In the genomic region with DNA sequence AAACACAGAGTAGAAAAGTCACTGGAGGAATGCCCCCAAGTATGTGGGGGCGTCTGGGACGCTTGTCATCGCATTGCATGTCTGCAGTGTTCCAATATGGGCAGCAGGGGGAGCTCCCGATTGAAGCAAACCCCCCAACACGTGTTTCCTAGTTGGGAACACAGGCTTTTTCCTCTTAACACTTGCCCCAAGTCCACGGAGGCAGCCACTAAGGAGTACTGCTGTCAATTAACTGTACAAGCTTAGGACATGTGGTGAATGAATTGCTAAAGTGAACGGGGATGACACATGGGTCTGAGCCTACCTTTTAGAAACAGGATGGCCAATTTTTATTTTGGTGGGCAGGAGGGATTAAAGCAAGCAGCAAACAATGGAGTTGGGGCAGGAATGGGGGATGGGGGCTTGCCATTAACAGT, we compare ENCODE assay signal across 8 cellular contexts. TPM values are rescaled to one million over a fixed set of nuclear protein-coding genes. Genes with fewer than 3 reads are reported as not detected.
DNase-seq lines count a peak whose midpoint lies in the region; ATAC-seq, FAIRE-seq and TF ChIP-seq lines count a peak whose summit lies in the region.

No MANE protein-coding gene starts in this region.

- no peaks in the 10 kb centered on the region for H3K9me3 ChIP-seq in breast epithelium
- H3K9me3 ChIP-seq in left lung, result no peaks in the 10 kb centered on the region

- FAIRE-seq in GM18507 (lab: Jason Lieb, UNC), result peak; percentile 75

- H3K27me3 Mint-ChIP-seq in Calu3 (ENCODE audit: unreplicated experiment) (peaks cover 50% of the 10 kb centered on the region), immature natural killer cell (ENCODE audit: low read depth in 3 of 3) (peaks cover 4 to 18% (median 17%) of the 10 kb centered on the region in 3 donors)

- H3K4me1 Mint-ChIP-seq in Calu3 (ENCODE audit: low read depth, unreplicated experiment), result peaks cover 8% of the 10 kb centered on the region
- peaks cover 3 to 9% of the 10 kb centered on the region in 2 donors for H3K4me1 Mint-ChIP-seq in immature natural killer cell

- peaks cover 0 to 6% of the 10 kb centered on the region in 2 donors for H3K4me1 ChIP-seq in breast epithelium
- H3K4me1 ChIP-seq in left lung, result peaks cover 0 to 28% of the 10 kb centered on the region in 2 donors

- H3K4me3 Mint-ChIP-seq in Calu3 (ENCODE audit: low read depth, unreplicated experiment), result no peak overlapping the region
- no peak overlapping the region for H3K4me3 Mint-ChIP-seq in immature natural killer cell

- peaks cover 4% of the 10 kb centered on the region for H3K36me3 Mint-ChIP-seq in Calu3 (ENCODE audit: insufficient read depth, unreplicated experiment)
- H3K36me3 Mint-ChIP-seq in immature natural killer cell, result peaks cover 0 to 2% (median 0%) of the 10 kb centered on the region in 3 donors

- H3K27ac ChIP-seq in breast epithelium, result no peak overlapping the region
- H3K27ac ChIP-seq in left lung, result no peak overlapping the region

- DNase-seq in Calu3 (peak; percentile 55), GM18507 (ENCODE audit: extremely low spot score, insufficient read length, low read depth) (no peak), NCI-H526 treated with DMSO at 0.1 percent for 48 hours (lab: John Stamatoyannopoulos, UW) (peak; percentile 9), breast epithelium (ENCODE audit: low spot score in 2 of 2) (no peak), left lung (peak; percentile 31 to 46), immature natural killer cell (no peak), GM19238 (ENCODE audit: insufficient read length, low spot score) (no peak)

- intact Hi-C loops in Calu3 (cut with micrococcal nuclease; ENCODE audit: unreplicated experiment), result loop anchor here (1.0 to 10.0 kb wide), 3 partner anchors 1030 to 1864 kb away; no protein-coding TSS in a partner anchor
- intact Hi-C loops in breast epithelium (cut with DNase I; ENCODE audit: low total_unique reads), result no loop called here
- intact Hi-C loops in left lung (cut with DNase I), result no loop called here

- peaks cover 0 to 29% of the 10 kb centered on the region in 2 donors for H3K27me3 ChIP-seq in breast epithelium
- H3K27me3 ChIP-seq in left lung, result peaks cover 26 to 63% of the 10 kb centered on the region in 2 donors

- CTCF ChIA-PET in Calu3 (lab: Charles Lee), result interaction anchor here (0.8 to 1.0 kb wide), 3 partner anchors 24 to 1864 kb away, joined by 3 to 5 read pairs (median 4); no protein-coding TSS in a partner anchor

- TF ChIP-seq CTCF in Calu3 (IDR thresholded peaks at IDR 0.05; ENCODE audit: unreplicated experiment) (peak; percentile 81), breast epithelium (IDR thresholded peaks at IDR 0.05) (peak in 2 of 3 donors; percentile 42 to 46), left lung (IDR thresholded peaks at IDR 0.05) (peak; percentile 64 to 65)

- TF ChIP-seq POLR2A in breast epithelium (IDR thresholded peaks at IDR 0.05), result no peak

- no peak overlapping the region for H3K4me3 ChIP-seq in breast epithelium
- H3K4me3 ChIP-seq in left lung, result no peak overlapping the region

- ATAC-seq in HG02981 (IDR thresholded peaks at IDR 0.05; ENCODE audit: unreplicated experiment) (peak; percentile 53), left lung (peak; percentile 66)

- H3K27ac Mint-ChIP-seq in Calu3 (ENCODE audit: unreplicated experiment) (no peak overlapping the region), immature natural killer cell (no peak overlapping the region)

- H3K36me3 ChIP-seq in breast epithelium (no peaks in the 10 kb centered on the region), left lung (no peaks in the 10 kb centered on the region)

- no peaks in the 10 kb centered on the region for H3K9me3 Mint-ChIP-seq in Calu3 (ENCODE audit: low read depth, unreplicated experiment)
- peaks cover 0 to 29% (median 3%) of the 10 kb centered on the region in 6 donors for H3K9me3 Mint-ChIP-seq in immature natural killer cell

- BruUV-seq in Calu3 (replicated peaks; lab: Mats Ljungman, UMichigan), result no TSS peak

RNA-seq across cellular contexts. Expression of a gene that starts 2.2 kb away (rescaled TPM):
- total RNA-seq in Calu3 (2022), result not detected in 2 replicates
- total RNA-seq in breast epithelium, result 10 to 100 TPM in 1 of 3 donors, 1 to 10 TPM in 1, under 1 TPM in 1; 0.33 to 10.7 (median 2.5) TPM
- total RNA-seq in left lung, result 1 to 10 TPM in 1 of 2 donors, under 1 TPM in 1; 0.50 to 1.7 TPM
- not detected for polyA plus RNA-seq in immature natural killer cell

Comparison
In these comparisons a context has a peak if more than half of its experiments do, and no peak if none do; other contexts are left out.
1. DNase-seq: peak in Calu3 (single experiment), NCI-H526 treated with DMSO at 0.1 percent for 48 hours (single experiment) and left lung (2 of 2); none in GM18507 (single experiment), breast epithelium (0 of 2), immature natural killer cell (0 of 3) and GM19238 (single experiment).
2. Peak in every context shown above with its lines, with median percentiles within 50 percentile points of each other: CTCF ChIP-seq.